ENCODE assay signal across 8 cellular contexts in genomic region chr10:27465596-27465995, GRCh38. TPM values are rescaled to one million over a fixed set of nuclear protein-coding genes. Genes with fewer than 3 reads are reported as not detected.
DNase-seq lines count a peak whose midpoint lies in the region; ATAC-seq and TF ChIP-seq lines count a peak whose summit lies in the region.
"Not testable (repeated sequence)": the region's sequence is repeated elsewhere in the genome, so short reads cannot be mapped to it uniquely, and the experiment has no call there.

No MANE protein-coding gene starts in this region.

- DNase-seq in CD4-positive, CD25-positive, alpha-beta regulatory T cell; HL-60 (ENCODE audit: low read depth in 1 of 2, low spot score in 1 of 2); activated CD4-positive, alpha-beta memory T cell treated with anti-CD3 and anti-CD28 coated beads for 36 hours; activated naive CD8-positive, alpha-beta T cell treated with anti-CD3 and anti-CD28 coated beads, Interleukin-2, amount 10 ng/mL, durations not matched to agents 7 days and 5 days: not testable (repeated sequence)
- DNase-seq in naive thymus-derived CD4-positive, alpha-beta T cell: peak in 1 of 9 donors; percentile 9

- H3K27me3 Mint-ChIP-seq in CD4-positive, CD25-positive, alpha-beta regulatory T cell; T-helper 1 cell treated with Interleukin-12 subunit alpha and Interleukin-12 subunit beta and Interleukin-4 antibody, amounts not matched to agents 30 μg/mL and 1 μg/mL, for 36 hours (ENCODE audit: low read depth); activated CD4-positive, alpha-beta memory T cell treated with anti-CD3 and anti-CD28 coated beads for 36 hours; activated T-helper 17 cell treated with anti-CD3 and anti-CD28 coated beads, Interleukin-2, amount 50 U/mL, for 72 hours; activated naive CD8-positive, alpha-beta T cell treated with anti-CD3 and anti-CD28 coated beads, Interleukin-2, amount 10 ng/mL, durations not matched to agents 7 days and 5 days; naive thymus-derived CD4-positive, alpha-beta T cell; stimulated activated naive CD8-positive, alpha-beta T cell treated with anti-CD3 and anti-CD28 coated beads, Interleukin-15, Interleukin-2, amounts not matched to agents 100 ng/mL and 50 ng/mL, for 24 hours: not testable (repeated sequence)

- peaks cover 0 to 23% (median 3%) of the 10 kb centered on the region in 4 donors for H3K4me1 Mint-ChIP-seq in CD4-positive, CD25-positive, alpha-beta regulatory T cell
- peaks cover 30% of the 10 kb centered on the region for H3K4me1 Mint-ChIP-seq in T-helper 1 cell treated with Interleukin-12 subunit alpha and Interleukin-12 subunit beta and Interleukin-4 antibody, amounts not matched to agents 30 μg/mL and 1 μg/mL, for 36 hours (ENCODE audit: low read depth)
- peaks cover 28% of the 10 kb centered on the region for H3K4me1 Mint-ChIP-seq in activated CD4-positive, alpha-beta memory T cell treated with anti-CD3 and anti-CD28 coated beads for 36 hours (ENCODE audit: low read depth)
- H3K4me1 Mint-ChIP-seq in activated T-helper 17 cell treated with anti-CD3 and anti-CD28 coated beads, Interleukin-2, amount 50 U/mL, for 72 hours: peaks cover 26% of the 10 kb centered on the region
- H3K4me1 Mint-ChIP-seq in activated naive CD8-positive, alpha-beta T cell treated with anti-CD3 and anti-CD28 coated beads, Interleukin-2, amount 10 ng/mL, durations not matched to agents 7 days and 5 days: peaks cover 27% of the 10 kb centered on the region
- peaks cover 29 to 44% (median 37%) of the 10 kb centered on the region in 7 donors for H3K4me1 Mint-ChIP-seq in naive thymus-derived CD4-positive, alpha-beta T cell
- peaks cover 29% of the 10 kb centered on the region for H3K4me1 Mint-ChIP-seq in stimulated activated naive CD8-positive, alpha-beta T cell treated with anti-CD3 and anti-CD28 coated beads, Interleukin-15, Interleukin-2, amounts not matched to agents 100 ng/mL and 50 ng/mL, for 24 hours (ENCODE audit: low read depth)

- intact Hi-C loops in activated CD4-positive, alpha-beta memory T cell treated with anti-CD3 and anti-CD28 coated beads for 36 hours (cut with micrococcal nuclease): not testable (repeated sequence)
- intact Hi-C loops in naive thymus-derived CD4-positive, alpha-beta T cell (cut with micrococcal nuclease): loop anchor here (1.0 to 2.0 kb wide), 2 partner anchors 39 kb away; partner anchors contain the start of gene RAB18 (in 2 of the 2)

- ATAC-seq in CD4-positive, CD25-positive, alpha-beta regulatory T cell (ENCODE audit: low read depth in 2 of 2); activated T-helper 17 cell treated with anti-CD3 and anti-CD28 coated beads, Interleukin-2, amount 50 U/mL, for 72 hours (replicated peaks); activated naive CD8-positive, alpha-beta T cell treated with anti-CD3 and anti-CD28 coated beads, Interleukin-2, amount 10 ng/mL, durations not matched to agents 7 days and 5 days (ENCODE audit: low read depth); naive thymus-derived CD4-positive, alpha-beta T cell: not testable (repeated sequence)

- TF ChIP-seq CTCF in HL-60 (IDR thresholded peaks at IDR 0.05; ENCODE audit: insufficient read depth, low read length): not testable (repeated sequence)

- CTCF ChIA-PET in activated CD4-positive, alpha-beta memory T cell treated with anti-CD3 and anti-CD28 coated beads for 36 hours (lab: Charles Lee); naive thymus-derived CD4-positive, alpha-beta T cell (lab: Charles Lee): not testable (repeated sequence)

- H3K9me3 Mint-ChIP-seq in CD4-positive, CD25-positive, alpha-beta regulatory T cell; T-helper 1 cell treated with Interleukin-12 subunit alpha and Interleukin-12 subunit beta and Interleukin-4 antibody, amounts not matched to agents 30 μg/mL and 1 μg/mL, for 36 hours; activated CD4-positive, alpha-beta memory T cell treated with anti-CD3 and anti-CD28 coated beads for 36 hours; activated T-helper 17 cell treated with anti-CD3 and anti-CD28 coated beads, Interleukin-2, amount 50 U/mL, for 72 hours; activated naive CD8-positive, alpha-beta T cell treated with anti-CD3 and anti-CD28 coated beads, Interleukin-2, amount 10 ng/mL, durations not matched to agents 7 days and 5 days; naive thymus-derived CD4-positive, alpha-beta T cell; stimulated activated naive CD8-positive, alpha-beta T cell treated with anti-CD3 and anti-CD28 coated beads, Interleukin-15, Interleukin-2, amounts not matched to agents 100 ng/mL and 50 ng/mL, for 24 hours: not testable (repeated sequence)

- POLR2A ChIA-PET in activated CD4-positive, alpha-beta memory T cell treated with anti-CD3 and anti-CD28 coated beads for 36 hours (lab: Charles Lee): not testable (repeated sequence)
- POLR2A ChIA-PET in activated naive CD8-positive, alpha-beta T cell treated with anti-CD3 and anti-CD28 coated beads, Interleukin-2, amount 10 ng/mL, durations not matched to agents 7 days and 5 days (lab: Charles Lee): interaction anchor here (1.0 kb wide), 1 partner anchor 38 kb away, joined by 4 read pairs; the partner anchor contains the start of gene RAB18
- POLR2A ChIA-PET in naive thymus-derived CD4-positive, alpha-beta T cell (lab: Charles Lee): interaction anchor here (1.1 kb wide), 1 partner anchor 38 kb away, joined by 11 read pairs; the partner anchor contains the start of gene RAB18

- H3K9me3 ChIP-seq in CD4-positive, CD25-positive, alpha-beta regulatory T cell (ENCODE audit: control insufficient read depth in 2 of 2, low read length in 2 of 2); naive thymus-derived CD4-positive, alpha-beta T cell (ENCODE audit: control insufficient read depth in 2 of 3, low read length in 3 of 3): not testable (repeated sequence)

- H3K4me3 ChIP-seq in CD4-positive, CD25-positive, alpha-beta regulatory T cell (ENCODE audit: low read depth, low read length); HL-60 (replicated peaks; ENCODE audit: insufficient read depth, low read length); naive thymus-derived CD4-positive, alpha-beta T cell (ENCODE audit: low read length): not testable (repeated sequence)

- H3K27ac ChIP-seq in CD4-positive, CD25-positive, alpha-beta regulatory T cell (ENCODE audit: insufficient read depth, low read length, poor library complexity, severe bottlenecking); naive thymus-derived CD4-positive, alpha-beta T cell (ENCODE audit: low read depth, low read length): not testable (repeated sequence)
- H3K27ac ChIP-seq in HL-60 (replicated peaks): peak overlapping the region; percentile 50

- H3K4me1 ChIP-seq in CD4-positive, CD25-positive, alpha-beta regulatory T cell (ENCODE audit: control insufficient read depth, insufficient read depth, low read length, poor library complexity, severe bottlenecking): not testable (repeated sequence)
- peaks cover 9 to 11% of the 10 kb centered on the region in 2 donors for H3K4me1 ChIP-seq in naive thymus-derived CD4-positive, alpha-beta T cell (ENCODE audit: control insufficient read depth in 2 of 2, insufficient read depth in 2 of 2, low read length in 2 of 2)

- H3K27ac Mint-ChIP-seq in CD4-positive, CD25-positive, alpha-beta regulatory T cell: peak overlapping the region in 2 of 3 donors; percentile 76 to 80
- peak overlapping the region; percentile 89 for H3K27ac Mint-ChIP-seq in T-helper 1 cell treated with Interleukin-12 subunit alpha and Interleukin-12 subunit beta and Interleukin-4 antibody, amounts not matched to agents 30 μg/mL and 1 μg/mL, for 36 hours
- peak overlapping the region; percentile 47 for H3K27ac Mint-ChIP-seq in activated CD4-positive, alpha-beta memory T cell treated with anti-CD3 and anti-CD28 coated beads for 36 hours
- peak overlapping the region; percentile 71 for H3K27ac Mint-ChIP-seq in activated T-helper 17 cell treated with anti-CD3 and anti-CD28 coated beads, Interleukin-2, amount 50 U/mL, for 72 hours
- H3K27ac Mint-ChIP-seq in activated naive CD8-positive, alpha-beta T cell treated with anti-CD3 and anti-CD28 coated beads, Interleukin-2, amount 10 ng/mL, durations not matched to agents 7 days and 5 days: peak overlapping the region; percentile 66
- H3K27ac Mint-ChIP-seq in naive thymus-derived CD4-positive, alpha-beta T cell: peak overlapping the region in 8 of 9 donors; percentile 51 to 90 (median 78)
- H3K27ac Mint-ChIP-seq in stimulated activated naive CD8-positive, alpha-beta T cell treated with anti-CD3 and anti-CD28 coated beads, Interleukin-15, Interleukin-2, amounts not matched to agents 100 ng/mL and 50 ng/mL, for 24 hours: peak overlapping the region; percentile 81

- H3K27me3 ChIP-seq in CD4-positive, CD25-positive, alpha-beta regulatory T cell (ENCODE audit: control insufficient read depth, insufficient read depth, low read length); HL-60 (ENCODE audit: insufficient read depth, poor library complexity, severe bottlenecking); naive thymus-derived CD4-positive, alpha-beta T cell (ENCODE audit: control insufficient read depth in 2 of 2, insufficient read depth in 2 of 2, low read length in 2 of 2): not testable (repeated sequence)

- not testable (repeated sequence) for H3K4me3 Mint-ChIP-seq in CD4-positive, CD25-positive, alpha-beta regulatory T cell; activated CD4-positive, alpha-beta memory T cell treated with anti-CD3 and anti-CD28 coated beads for 36 hours; activated naive CD8-positive, alpha-beta T cell treated with anti-CD3 and anti-CD28 coated beads, Interleukin-2, amount 10 ng/mL, durations not matched to agents 7 days and 5 days
- peak overlapping the region; percentile 8 for H3K4me3 Mint-ChIP-seq in T-helper 1 cell treated with Interleukin-12 subunit alpha and Interleukin-12 subunit beta and Interleukin-4 antibody, amounts not matched to agents 30 μg/mL and 1 μg/mL, for 36 hours
- peak overlapping the region; percentile 46 for H3K4me3 Mint-ChIP-seq in activated T-helper 17 cell treated with anti-CD3 and anti-CD28 coated beads, Interleukin-2, amount 50 U/mL, for 72 hours
- peak overlapping the region in 9 of 10 donors; percentile 16 to 79 (median 52) for H3K4me3 Mint-ChIP-seq in naive thymus-derived CD4-positive, alpha-beta T cell
- H3K4me3 Mint-ChIP-seq in stimulated activated naive CD8-positive, alpha-beta T cell treated with anti-CD3 and anti-CD28 coated beads, Interleukin-15, Interleukin-2, amounts not matched to agents 100 ng/mL and 50 ng/mL, for 24 hours: peak overlapping the region; percentile 20

- H3K36me3 Mint-ChIP-seq in CD4-positive, CD25-positive, alpha-beta regulatory T cell; T-helper 1 cell treated with Interleukin-12 subunit alpha and Interleukin-12 subunit beta and Interleukin-4 antibody, amounts not matched to agents 30 μg/mL and 1 μg/mL, for 36 hours (ENCODE audit: low read depth); activated CD4-positive, alpha-beta memory T cell treated with anti-CD3 and anti-CD28 coated beads for 36 hours; activated T-helper 17 cell treated with anti-CD3 and anti-CD28 coated beads, Interleukin-2, amount 50 U/mL, for 72 hours (ENCODE audit: low read depth); activated naive CD8-positive, alpha-beta T cell treated with anti-CD3 and anti-CD28 coated beads, Interleukin-2, amount 10 ng/mL, durations not matched to agents 7 days and 5 days; naive thymus-derived CD4-positive, alpha-beta T cell; stimulated activated naive CD8-positive, alpha-beta T cell treated with anti-CD3 and anti-CD28 coated beads, Interleukin-15, Interleukin-2, amounts not matched to agents 100 ng/mL and 50 ng/mL, for 24 hours (ENCODE audit: low read depth): not testable (repeated sequence)

- not testable (repeated sequence) for H3K36me3 ChIP-seq in CD4-positive, CD25-positive, alpha-beta regulatory T cell (ENCODE audit: control insufficient read depth, insufficient read depth, low read length); naive thymus-derived CD4-positive, alpha-beta T cell (ENCODE audit: control insufficient read depth in 2 of 3, insufficient read depth in 3 of 3, low read length in 3 of 3)

RNA-seq across cellular contexts. Expression of gene RAB18, which starts 38.5 kb away (rescaled TPM):
- total RNA-seq in CD4-positive, CD25-positive, alpha-beta regulatory T cell: 94.0 TPM
- 100 to 1,000 TPM in 1 of 4 donors, 10 to 100 TPM in 3; 73.4 to 110 (median 82.4) TPM for polyA plus RNA-seq in CD4-positive, CD25-positive, alpha-beta regulatory T cell
- total RNA-seq in activated CD4-positive, alpha-beta memory T cell treated with anti-CD3 and anti-CD28 coated beads for 36 hours: 10 to 100 TPM; 51.7 to 54.0 TPM
- total RNA-seq in activated T-helper 17 cell treated with anti-CD3 and anti-CD28 coated beads, Interleukin-2, amount 50 U/mL, for 72 hours: 10 to 100 TPM; 56.6 to 78.1 TPM
- total RNA-seq in activated naive CD8-positive, alpha-beta T cell treated with anti-CD3 and anti-CD28 coated beads, Interleukin-2, amount 10 ng/mL, durations not matched to agents 7 days and 5 days: 10 to 100 TPM; 64.0 to 69.6 TPM
- total RNA-seq in naive thymus-derived CD4-positive, alpha-beta T cell: 10 to 100 TPM; 69.1 to 96.1 (median 73.6) TPM
- 10 to 100 TPM; 54.0 to 78.1 TPM for polyA plus RNA-seq in naive thymus-derived CD4-positive, alpha-beta T cell
